Comparison of ENCODE assay signal across 9 cellular contexts in the genomic region with DNA sequence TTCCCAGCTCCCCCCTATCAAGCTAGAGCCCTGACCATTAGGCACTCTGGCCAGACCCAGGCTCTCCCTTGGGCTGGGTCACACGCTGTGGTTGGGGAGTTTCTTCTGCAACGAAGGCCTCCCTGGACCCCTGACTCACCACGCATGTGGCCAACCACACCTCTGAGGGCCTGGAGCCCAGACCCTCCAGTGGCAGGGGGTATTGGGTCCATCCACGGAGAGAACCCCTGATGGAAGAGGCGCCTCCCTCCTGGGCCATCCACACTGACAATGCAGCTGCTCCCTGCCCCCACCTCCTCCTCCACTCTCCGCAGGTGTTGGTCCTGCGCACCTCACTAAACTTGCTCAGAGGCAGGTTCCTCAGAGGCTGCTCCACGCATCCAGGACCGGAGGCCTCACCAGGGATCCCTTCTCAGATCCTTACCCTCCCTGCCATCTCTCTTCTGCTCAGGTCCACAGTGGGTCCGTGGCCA.
DNase-seq lines count a peak whose midpoint lies in the region; ATAC-seq and TF ChIP-seq lines count a peak whose summit lies in the region.
"Had no signal": no experiment of that assay in that cellular context is flagged by ENCODE, and none has a peak within 500 bp of the region (broad histone marks: within the 10 kb centered on the region; RNA-seq: fewer than 3 reads in every experiment).

No MANE protein-coding gene starts in this region.

- intact Hi-C loops in sigmoid colon (cut with DNase I) (no loop called here), breast epithelium (cut with DNase I; ENCODE audit: low total_unique reads) (no loop called here)

- no peaks in the 10 kb centered on the region for H3K27me3 ChIP-seq in sigmoid colon
- no peaks in the 10 kb centered on the region for H3K27me3 ChIP-seq in breast epithelium

- WGBS in sigmoid colon, 2 donors, result 92 to 94% methylated on average over 10 of the region's 10 CpGs

- TF ChIP-seq CTCF in sigmoid colon (IDR thresholded peaks at IDR 0.05) (no peak), breast epithelium (IDR thresholded peaks at IDR 0.05) (no peak)

- H3K9me3 ChIP-seq in sigmoid colon (no peaks in the 10 kb centered on the region), breast epithelium (no peaks in the 10 kb centered on the region)

- no peak overlapping the region for H3K27ac ChIP-seq in sigmoid colon
- H3K27ac ChIP-seq in breast epithelium, result no peak overlapping the region

- peak; percentile 22 for ATAC-seq in GM18505 (IDR thresholded peaks at IDR 0.05; ENCODE audit: unreplicated experiment)
- peak; percentile 33 for ATAC-seq in GM19397 (IDR thresholded peaks at IDR 0.05; ENCODE audit: unreplicated experiment)
- peak; percentile 20 for ATAC-seq in HG02852 (IDR thresholded peaks at IDR 0.05; ENCODE audit: unreplicated experiment)
- peak; percentile 14 for ATAC-seq in HG03571 (IDR thresholded peaks at IDR 0.05; ENCODE audit: unreplicated experiment)

- DNase-seq in sigmoid colon (no peak), NOMO-1 treated with dmso at 0.1 percent for 144 hours (lab: John Stamatoyannopoulos, UW; ENCODE audit: unreplicated experiment) (no peak), breast epithelium (ENCODE audit: low spot score in 2 of 2) (no peak), OCI-M2 (lab: John Stamatoyannopoulos, UW; ENCODE audit: unreplicated experiment) (no peak)
- DNase-seq: DMS53 had no signal

- no peak overlapping the region for H3K4me3 ChIP-seq in sigmoid colon
- H3K4me3 ChIP-seq in breast epithelium, result no peak overlapping the region

- no peak for TF ChIP-seq POLR2A in GM18505 (IDR thresholded peaks at IDR 0.05; ENCODE audit: borderline replicate concordance, extremely low read depth, insufficient read depth, insufficient read length)
- TF ChIP-seq POLR2A in sigmoid colon (IDR thresholded peaks at IDR 0.05), result no peak
- TF ChIP-seq POLR2A in breast epithelium (IDR thresholded peaks at IDR 0.05), result no peak

- H3K4me1 ChIP-seq in sigmoid colon, result peaks cover 0 to 8% (median 3%) of the 10 kb centered on the region in 4 donors
- no peaks in the 10 kb centered on the region for H3K4me1 ChIP-seq in breast epithelium

- H3K36me3 ChIP-seq in sigmoid colon (no peaks in the 10 kb centered on the region), breast epithelium (no peaks in the 10 kb centered on the region)

- TF ChIP-seq EP300 in sigmoid colon (IDR thresholded peaks at IDR 0.05), result no peak
